Comparison of ENCODE assay signal across 8 cellular contexts in genomic region chr1:33472349-33472980, GRCh38. TPM values are rescaled to one million over a fixed set of nuclear protein-coding genes. Genes with fewer than 3 reads are reported as not detected.
DNase-seq lines count a peak whose midpoint lies in the region; ATAC-seq and TF ChIP-seq lines count a peak whose summit lies in the region.

ZSCAN20 (plus strand) TSS chr1:33472645; CDS start chr1:33479289, 6,644 bp downstream.

- no peaks in the 10 kb centered on the region for H3K9me3 ChIP-seq in thymus (ENCODE audit: control insufficient read depth)

- H3K4me1 ChIP-seq in thymus (ENCODE audit: control insufficient read depth, insufficient read depth, low read length), result peaks cover 5% of the 10 kb centered on the region

- intact Hi-C loops in Right ventricle myocardium inferior (cut with DNase I), result loop anchor here (2.0 to 10.0 kb wide), 4 partner anchors 105 to 345 kb away; no protein-coding TSS in a partner anchor

- no peaks in the 10 kb centered on the region for H3K36me3 ChIP-seq in thymus (ENCODE audit: control insufficient read depth, insufficient read depth)

- peak within 1 kb of the TSS; percentile 87 for H3K4me3 Mint-ChIP-seq in activated naive CD8-positive, alpha-beta T cell treated with anti-CD3 and anti-CD28 coated beads, Interleukin-2, amount 10 ng/mL, durations not matched to agents 7 days and 5 days
- H3K4me3 Mint-ChIP-seq in osteocyte (ENCODE audit: unreplicated experiment), result peak within 1 kb of the TSS; percentile 90

- no peak for TF ChIP-seq CTCF in GM10266 (IDR thresholded peaks at IDR 0.05; ENCODE audit: control insufficient read depth, insufficient read depth, low read depth, missing control alignments)
- TF ChIP-seq CTCF in osteocyte (IDR thresholded peaks at IDR 0.05), result no peak

- ATAC-seq in HG02642 (IDR thresholded peaks at IDR 0.05; ENCODE audit: poor library complexity, unreplicated experiment) (peak; percentile 94), Right ventricle myocardium inferior (peak; percentile 95)
- peak; percentile 96 for ATAC-seq in activated naive CD8-positive, alpha-beta T cell treated with anti-CD3 and anti-CD28 coated beads, Interleukin-2, amount 10 ng/mL, durations not matched to agents 7 days and 5 days (ENCODE audit: low read depth)

- peaks cover 33% of the 10 kb centered on the region for H3K4me1 Mint-ChIP-seq in activated naive CD8-positive, alpha-beta T cell treated with anti-CD3 and anti-CD28 coated beads, Interleukin-2, amount 10 ng/mL, durations not matched to agents 7 days and 5 days
- peaks cover 32% of the 10 kb centered on the region for H3K4me1 Mint-ChIP-seq in osteocyte (ENCODE audit: unreplicated experiment)

- no peaks in the 10 kb centered on the region for H3K27me3 Mint-ChIP-seq in activated naive CD8-positive, alpha-beta T cell treated with anti-CD3 and anti-CD28 coated beads, Interleukin-2, amount 10 ng/mL, durations not matched to agents 7 days and 5 days
- no peaks in the 10 kb centered on the region for H3K27me3 Mint-ChIP-seq in osteocyte (ENCODE audit: unreplicated experiment)

- H3K36me3 Mint-ChIP-seq in activated naive CD8-positive, alpha-beta T cell treated with anti-CD3 and anti-CD28 coated beads, Interleukin-2, amount 10 ng/mL, durations not matched to agents 7 days and 5 days, result peaks cover 2% of the 10 kb centered on the region
- no peaks in the 10 kb centered on the region for H3K36me3 Mint-ChIP-seq in osteocyte (ENCODE audit: unreplicated experiment)

- no peaks in the 10 kb centered on the region for H3K9me3 Mint-ChIP-seq in activated naive CD8-positive, alpha-beta T cell treated with anti-CD3 and anti-CD28 coated beads, Interleukin-2, amount 10 ng/mL, durations not matched to agents 7 days and 5 days
- H3K9me3 Mint-ChIP-seq in osteocyte (ENCODE audit: unreplicated experiment), result no peaks in the 10 kb centered on the region

- H3K27me3 ChIP-seq in thymus (ENCODE audit: control insufficient read depth, insufficient read depth), result no peaks in the 10 kb centered on the region

- H3K4me3 ChIP-seq in thymus (ENCODE audit: low read length), result peak within 1 kb of the TSS; percentile 70

- 2% methylated on average over 37 of the region's 37 CpGs for WGBS in thymus

- peak within 1 kb of the TSS; percentile 59 for H3K27ac ChIP-seq in thymus (ENCODE audit: low read depth)

- POLR2A ChIA-PET in activated naive CD8-positive, alpha-beta T cell treated with anti-CD3 and anti-CD28 coated beads, Interleukin-2, amount 10 ng/mL, durations not matched to agents 7 days and 5 days (lab: Charles Lee), result interaction anchor here (0.6 kb wide), 1 partner anchor 16 kb away, joined by 3 read pairs; no protein-coding TSS in a partner anchor

- H3K27ac Mint-ChIP-seq in activated naive CD8-positive, alpha-beta T cell treated with anti-CD3 and anti-CD28 coated beads, Interleukin-2, amount 10 ng/mL, durations not matched to agents 7 days and 5 days, result peak within 1 kb of the TSS; percentile 72
- H3K27ac Mint-ChIP-seq in osteocyte (ENCODE audit: unreplicated experiment), result peak within 1 kb of the TSS; percentile 91

- peak; percentile 85 for DNase-seq in GM10266 (ENCODE audit: extremely low spot score)
- peak; percentile 99 for DNase-seq in NCI-H1105 treated with DMSO at 0.1 percent for 48 hours (lab: John Stamatoyannopoulos, UW)
- DNase-seq in SKM-1 treated with dmso at 0.1 percent for 144 hours (lab: John Stamatoyannopoulos, UW; ENCODE audit: unreplicated experiment), result peak; percentile 95
- DNase-seq in activated naive CD8-positive, alpha-beta T cell treated with anti-CD3 and anti-CD28 coated beads, Interleukin-2, amount 10 ng/mL, durations not matched to agents 7 days and 5 days, result peak; percentile 81
- peak; percentile 98 for DNase-seq in Right ventricle myocardium inferior (ENCODE audit: missing footprints)
- DNase-seq in osteocyte (ENCODE audit: extremely low spot score, unreplicated experiment), result peak; percentile 99

RNA-seq across cellular contexts. Expression of gene ZSCAN20, which starts in this region (rescaled TPM):
- total RNA-seq in activated naive CD8-positive, alpha-beta T cell treated with anti-CD3 and anti-CD28 coated beads, Interleukin-2, amount 10 ng/mL, durations not matched to agents 7 days and 5 days, result 1 to 10 TPM; 2.6 to 3.5 TPM
- total RNA-seq in Right ventricle myocardium inferior (4.7 TPM), osteocyte (5.2 and 7.3 TPM in 2 replicates)
- 0.68 TPM for polyA plus RNA-seq in thymus

Comparison
In these comparisons a context has a peak if more than half of its experiments do, and no peak if none do; other contexts are left out.
1. Peak in every context shown above with its lines: DNase-seq, ATAC-seq, H3K4me3 ChIP-seq and H3K27ac ChIP-seq.